In genomic region chr18:69899154-69899923, GRCh38 we compare ENCODE assay signal across 1 cellular context. TPM values are rescaled to one million over a fixed set of nuclear protein-coding genes. Genes with fewer than 3 reads are reported as not detected.
"Had no signal": no experiment of that assay in that cellular context is flagged by ENCODE, and none has a peak within 500 bp of the region (broad histone marks: within the 10 kb centered on the region; RNA-seq: fewer than 3 reads in every experiment).

No MANE protein-coding gene starts in this region.

RNA-seq across cellular contexts. Expression of gene CD226, which starts 48.3 kb away (rescaled TPM):
- polyA plus RNA-seq: cardiac muscle cell had no signal
